In genomic region chr15:101578443-101578894, GRCh38 we compare ENCODE assay signal across 8 cellular contexts.
DNase-seq lines count a peak whose midpoint lies in the region; ATAC-seq and TF ChIP-seq lines count a peak whose summit lies in the region.

No MANE protein-coding gene starts in this region.

- peak; percentile 22 for DNase-seq in AG08395 (ENCODE audit: low spot score)
- DNase-seq in GM12865 (ENCODE audit: low read depth), result peak; percentile 37
- peak; percentile 28 for DNase-seq in NT2/D1 (ENCODE audit: low read depth, low spot score)
- peak; percentile 33 for DNase-seq in fibroblast of pulmonary artery (ENCODE audit: low read depth)
- peak; percentile 70 for DNase-seq in pons (ENCODE audit: low spot score)
- no peak for DNase-seq in stimulated activated CD4-positive, alpha-beta T cell treated with anti-CD3 and anti-CD28 coated beads, Interleukin-12 subunit alpha, Interleukin-12 subunit beta, amount 100 ng/mL, for 4 hours

- H3K4me1 ChIP-seq in NT2/D1 (ENCODE audit: insufficient read depth, insufficient read length), result no peaks in the 10 kb centered on the region

- H3K9ac ChIP-seq in NT2/D1 (ENCODE audit: insufficient read length, low read depth), result no peak overlapping the region

- no peaks in the 10 kb centered on the region; the same call in 1 of the 2 replicates for H3K9me3 ChIP-seq in NT2/D1 (ENCODE audit: insufficient read depth, low read length)

- peaks cover 7% of the 10 kb centered on the region for H3K27me3 ChIP-seq in NT2/D1 (ENCODE audit: insufficient read depth, insufficient read length)

- no peak for ATAC-seq in HG03025 (IDR thresholded peaks at IDR 0.05; ENCODE audit: low FRiP score, unreplicated experiment)
- no peak for ATAC-seq in HG03280 (IDR thresholded peaks at IDR 0.05; ENCODE audit: unreplicated experiment)

- TF ChIP-seq CTCF in GM12865 (IDR thresholded peaks at IDR 0.05; ENCODE audit: insufficient read depth, low read depth, low read length, missing control alignments), result peak; percentile 38
- peak; percentile 45 for TF ChIP-seq CTCF in fibroblast of pulmonary artery (IDR thresholded peaks at IDR 0.05; ENCODE audit: low read length, missing control alignments)

- H3K4me3 ChIP-seq in GM12865 (ENCODE audit: low read depth, low read length) (no peak overlapping the region), NT2/D1 (ENCODE audit: insufficient read length, low read depth) (no peak overlapping the region), fibroblast of pulmonary artery (replicated peaks; ENCODE audit: low read depth, low read length) (no peak overlapping the region)

- H3K36me3 ChIP-seq in NT2/D1 (ENCODE audit: insufficient read depth, insufficient read length, low read length), result no peaks in the 10 kb centered on the region
